ENCODE assay signal across 8 cellular contexts in the genomic region with DNA sequence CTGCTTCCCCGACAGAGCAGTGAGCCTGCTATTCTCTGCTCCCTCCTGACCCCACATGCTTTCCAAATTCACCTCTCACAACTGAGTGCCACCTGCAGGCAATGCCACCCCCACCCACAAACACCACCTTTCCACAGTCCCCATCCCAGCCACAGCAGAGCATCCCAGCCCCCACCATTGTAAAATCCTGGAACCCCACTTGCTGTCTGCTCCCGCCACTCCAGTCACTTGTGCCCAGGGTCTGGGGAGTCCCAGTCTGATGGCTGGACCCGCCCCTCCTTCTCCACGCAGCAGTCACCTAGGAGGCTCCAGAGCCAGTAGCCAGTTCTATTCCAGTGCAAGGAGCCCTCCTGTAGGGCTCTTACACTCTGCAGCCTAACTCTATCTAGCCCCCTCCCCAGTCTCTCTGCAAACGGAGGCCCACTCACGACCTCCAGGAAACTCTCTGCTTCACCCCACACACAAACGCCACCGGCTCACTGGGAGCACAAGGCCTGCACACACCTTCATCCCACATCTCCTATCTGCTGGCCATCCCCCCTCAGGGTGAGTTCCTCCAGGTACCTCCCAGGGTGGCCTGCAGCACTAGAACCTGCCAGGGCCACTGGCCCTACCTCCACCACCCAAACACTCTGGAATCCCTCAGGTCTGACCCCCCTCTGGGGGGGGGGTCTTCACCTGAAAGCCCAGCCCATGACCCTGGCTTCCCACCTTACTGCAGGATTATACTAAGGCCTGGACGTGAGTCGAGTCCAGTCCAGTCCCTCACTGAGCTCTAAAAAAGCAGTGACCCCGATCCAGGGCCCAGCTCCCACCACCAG. TPM values are rescaled to one million over a fixed set of nuclear protein-coding genes. Genes with fewer than 3 reads are reported as not detected.
A peak's percentile ranks its signal among the peaks of the same experiment; 100 is the strongest.
DNase-seq lines count a peak whose midpoint lies in the region; ATAC-seq lines count a peak whose summit lies in the region.

No MANE protein-coding gene starts in this region.

- intact Hi-C loops in activated T-helper 1 cell treated with anti-CD3 and anti-CD28 coated beads, Interleukin-12 subunit alpha, Interleukin-12 subunit beta, Interleukin-2, Interleukin-4 antibody, amounts not matched to agents 30 ng/mL and 10 ng/mL and 1 ng/mL, durations not matched to agents 14 hours and 24 hours and 36 hours (cut with micrococcal nuclease): loop anchor here (10.0 kb wide), 2 partner anchors 408 to 472 kb away; partner anchors contain the start of genes C22orf39 and DGCR6L

- H3K9me3 ChIP-seq in iPS-18c (ENCODE audit: control insufficient read depth, insufficient read depth, low read length) (no peaks in the 10 kb centered on the region), stomach smooth muscle (ENCODE audit: control insufficient read depth in 2 of 2, low read length in 2 of 2) (no peaks in the 10 kb centered on the region)

- peak overlapping the region; percentile 68 to 93 for H3K9ac ChIP-seq in stomach smooth muscle (ENCODE audit: low read length in 2 of 2)

- no peaks in the 10 kb centered on the region for H3K27me3 ChIP-seq in stomach smooth muscle (ENCODE audit: control insufficient read depth in 1 of 2, insufficient read depth in 2 of 2, low read length in 2 of 2)

- no peaks in the 10 kb centered on the region for H3K9me3 Mint-ChIP-seq in T-helper 1 cell treated with Interleukin-12 subunit alpha and Interleukin-12 subunit beta and Interleukin-4 antibody, amounts not matched to agents 30 μg/mL and 1 μg/mL, for 36 hours
- H3K9me3 Mint-ChIP-seq in activated T-helper 1 cell treated with anti-CD3 and anti-CD28 coated beads, Interleukin-12 subunit alpha, Interleukin-12 subunit beta, Interleukin-2, Interleukin-4 antibody, amounts not matched to agents 30 ng/mL and 10 ng/mL and 1 ng/mL, durations not matched to agents 14 hours and 24 hours and 36 hours: no peaks in the 10 kb centered on the region

- no peak for ATAC-seq in HG03520 (IDR thresholded peaks at IDR 0.05; ENCODE audit: unreplicated experiment)

- peak overlapping the region; percentile 95 for H3K4me3 Mint-ChIP-seq in T-helper 1 cell treated with Interleukin-12 subunit alpha and Interleukin-12 subunit beta and Interleukin-4 antibody, amounts not matched to agents 30 μg/mL and 1 μg/mL, for 36 hours
- H3K4me3 Mint-ChIP-seq in activated T-helper 1 cell treated with anti-CD3 and anti-CD28 coated beads, Interleukin-12 subunit alpha, Interleukin-12 subunit beta, Interleukin-2, Interleukin-4 antibody, amounts not matched to agents 30 ng/mL and 10 ng/mL and 1 ng/mL, durations not matched to agents 14 hours and 24 hours and 36 hours: peak overlapping the region; percentile 98

- no peaks in the 10 kb centered on the region for H3K27me3 Mint-ChIP-seq in T-helper 1 cell treated with Interleukin-12 subunit alpha and Interleukin-12 subunit beta and Interleukin-4 antibody, amounts not matched to agents 30 μg/mL and 1 μg/mL, for 36 hours (ENCODE audit: low read depth)
- no peaks in the 10 kb centered on the region for H3K27me3 Mint-ChIP-seq in activated T-helper 1 cell treated with anti-CD3 and anti-CD28 coated beads, Interleukin-12 subunit alpha, Interleukin-12 subunit beta, Interleukin-2, Interleukin-4 antibody, amounts not matched to agents 30 ng/mL and 10 ng/mL and 1 ng/mL, durations not matched to agents 14 hours and 24 hours and 36 hours (ENCODE audit: insufficient read depth)

- peak overlapping the region; percentile 90 for H3K27ac Mint-ChIP-seq in T-helper 1 cell treated with Interleukin-12 subunit alpha and Interleukin-12 subunit beta and Interleukin-4 antibody, amounts not matched to agents 30 μg/mL and 1 μg/mL, for 36 hours
- H3K27ac Mint-ChIP-seq in activated T-helper 1 cell treated with anti-CD3 and anti-CD28 coated beads, Interleukin-12 subunit alpha, Interleukin-12 subunit beta, Interleukin-2, Interleukin-4 antibody, amounts not matched to agents 30 ng/mL and 10 ng/mL and 1 ng/mL, durations not matched to agents 14 hours and 24 hours and 36 hours: peak overlapping the region; percentile 91

- H3K4me1 Mint-ChIP-seq in T-helper 1 cell treated with Interleukin-12 subunit alpha and Interleukin-12 subunit beta and Interleukin-4 antibody, amounts not matched to agents 30 μg/mL and 1 μg/mL, for 36 hours (ENCODE audit: low read depth): peaks cover 25% of the 10 kb centered on the region
- peaks cover 40% of the 10 kb centered on the region for H3K4me1 Mint-ChIP-seq in activated T-helper 1 cell treated with anti-CD3 and anti-CD28 coated beads, Interleukin-12 subunit alpha, Interleukin-12 subunit beta, Interleukin-2, Interleukin-4 antibody, amounts not matched to agents 30 ng/mL and 10 ng/mL and 1 ng/mL, durations not matched to agents 14 hours and 24 hours and 36 hours (ENCODE audit: low read depth)

- peaks cover 33% of the 10 kb centered on the region for H3K4me1 ChIP-seq in stomach smooth muscle (ENCODE audit: control insufficient read depth, insufficient read depth, low read length)

- H3K36me3 Mint-ChIP-seq in T-helper 1 cell treated with Interleukin-12 subunit alpha and Interleukin-12 subunit beta and Interleukin-4 antibody, amounts not matched to agents 30 μg/mL and 1 μg/mL, for 36 hours (ENCODE audit: low read depth): peaks cover 12% of the 10 kb centered on the region
- peaks cover 15% of the 10 kb centered on the region for H3K36me3 Mint-ChIP-seq in activated T-helper 1 cell treated with anti-CD3 and anti-CD28 coated beads, Interleukin-12 subunit alpha, Interleukin-12 subunit beta, Interleukin-2, Interleukin-4 antibody, amounts not matched to agents 30 ng/mL and 10 ng/mL and 1 ng/mL, durations not matched to agents 14 hours and 24 hours and 36 hours (ENCODE audit: low read depth)

- no peak for DNase-seq in T-helper 1 cell
- no peak for DNase-seq in activated T-helper 1 cell treated with anti-CD3 and anti-CD28 coated beads, Interleukin-12 subunit alpha, Interleukin-12 subunit beta, Interleukin-2, Interleukin-4 antibody, amounts not matched to agents 30 ng/mL and 10 ng/mL and 1 ng/mL, durations not matched to agents 14 hours and 24 hours and 36 hours (ENCODE audit: low spot score)
- DNase-seq in DMS79 (lab: John Stamatoyannopoulos, UW): no peak
- no peak for DNase-seq in 8988T

- H3K36me3 ChIP-seq in stomach smooth muscle (ENCODE audit: control insufficient read depth in 2 of 2, insufficient read depth in 2 of 2, low read length in 2 of 2): peaks cover 12 to 14% of the 10 kb centered on the region in 2 donors

- H3K4me3 ChIP-seq in iPS-18c (ENCODE audit: insufficient read depth, low read depth, low read length): peak overlapping the region; percentile 92
- peak overlapping the region; percentile 79 to 97 for H3K4me3 ChIP-seq in stomach smooth muscle (ENCODE audit: low read length in 2 of 2)

- H3K27ac ChIP-seq in stomach smooth muscle (ENCODE audit: low read length): peak overlapping the region; percentile 76

RNA-seq across cellular contexts. Expression of gene GNB1L, which starts 1.4 kb away (rescaled TPM):
- 20.6 and 21.5 TPM in 2 replicates for total RNA-seq in activated T-helper 1 cell treated with anti-CD3 and anti-CD28 coated beads, Interleukin-12 subunit alpha, Interleukin-12 subunit beta, Interleukin-2, Interleukin-4 antibody, amounts not matched to agents 30 ng/mL and 10 ng/mL and 1 ng/mL, durations not matched to agents 14 hours and 24 hours and 36 hours

RNA-seq across cellular contexts. Expression of gene RTL10, which starts 1.4 kb away (rescaled TPM):
- 22.2 and 24.1 TPM in 2 replicates for total RNA-seq in activated T-helper 1 cell treated with anti-CD3 and anti-CD28 coated beads, Interleukin-12 subunit alpha, Interleukin-12 subunit beta, Interleukin-2, Interleukin-4 antibody, amounts not matched to agents 30 ng/mL and 10 ng/mL and 1 ng/mL, durations not matched to agents 14 hours and 24 hours and 36 hours
